ENCODE assay signal across 1 cellular context in the genomic region with DNA sequence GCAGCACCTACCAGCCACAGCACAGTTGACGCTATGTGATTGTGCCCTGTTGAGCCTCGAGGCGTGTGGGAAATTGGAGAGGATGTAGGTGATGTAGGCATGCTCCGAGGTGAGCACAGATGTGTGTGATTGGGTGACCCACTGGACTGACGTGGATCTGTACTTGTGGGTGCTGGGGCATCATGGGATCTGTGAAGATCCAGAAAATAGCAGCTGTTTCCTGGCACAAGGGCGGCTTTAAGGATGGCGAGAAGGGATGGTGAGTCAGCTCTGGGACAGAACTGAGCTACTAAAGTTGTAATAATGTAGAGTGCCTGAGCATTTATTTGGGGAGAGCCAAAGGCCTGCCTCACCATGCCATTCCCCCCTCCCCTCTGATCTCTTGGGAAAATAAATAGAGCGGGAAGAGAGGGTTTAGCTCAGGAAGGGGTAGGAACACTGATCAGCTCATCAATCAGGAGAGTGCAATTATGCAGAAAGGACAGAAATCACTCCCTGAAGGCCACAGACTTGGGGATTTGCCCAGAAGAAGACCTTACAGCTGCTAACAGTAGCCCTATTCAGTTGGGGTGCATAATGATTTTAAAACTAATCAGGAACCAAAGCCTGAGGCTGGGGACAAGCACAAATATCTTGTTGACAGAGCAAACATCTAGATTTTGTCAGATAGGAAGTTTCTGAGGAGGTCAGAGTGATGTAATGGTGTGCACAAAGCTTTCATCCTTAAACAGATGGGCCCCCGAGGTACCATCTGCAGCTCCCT.
A peak's percentile ranks its signal among the peaks of the same experiment; 100 is the strongest.
TF ChIP-seq lines count a peak whose summit lies in the region.

No MANE protein-coding gene starts in this region.

TF ChIP-seq in HepG2, 621 proteins besides CTCF, POLR2A, EP300 and RAD21 (continued from another document and continues in another):
- TF ChIP-seq, protein P1, sequence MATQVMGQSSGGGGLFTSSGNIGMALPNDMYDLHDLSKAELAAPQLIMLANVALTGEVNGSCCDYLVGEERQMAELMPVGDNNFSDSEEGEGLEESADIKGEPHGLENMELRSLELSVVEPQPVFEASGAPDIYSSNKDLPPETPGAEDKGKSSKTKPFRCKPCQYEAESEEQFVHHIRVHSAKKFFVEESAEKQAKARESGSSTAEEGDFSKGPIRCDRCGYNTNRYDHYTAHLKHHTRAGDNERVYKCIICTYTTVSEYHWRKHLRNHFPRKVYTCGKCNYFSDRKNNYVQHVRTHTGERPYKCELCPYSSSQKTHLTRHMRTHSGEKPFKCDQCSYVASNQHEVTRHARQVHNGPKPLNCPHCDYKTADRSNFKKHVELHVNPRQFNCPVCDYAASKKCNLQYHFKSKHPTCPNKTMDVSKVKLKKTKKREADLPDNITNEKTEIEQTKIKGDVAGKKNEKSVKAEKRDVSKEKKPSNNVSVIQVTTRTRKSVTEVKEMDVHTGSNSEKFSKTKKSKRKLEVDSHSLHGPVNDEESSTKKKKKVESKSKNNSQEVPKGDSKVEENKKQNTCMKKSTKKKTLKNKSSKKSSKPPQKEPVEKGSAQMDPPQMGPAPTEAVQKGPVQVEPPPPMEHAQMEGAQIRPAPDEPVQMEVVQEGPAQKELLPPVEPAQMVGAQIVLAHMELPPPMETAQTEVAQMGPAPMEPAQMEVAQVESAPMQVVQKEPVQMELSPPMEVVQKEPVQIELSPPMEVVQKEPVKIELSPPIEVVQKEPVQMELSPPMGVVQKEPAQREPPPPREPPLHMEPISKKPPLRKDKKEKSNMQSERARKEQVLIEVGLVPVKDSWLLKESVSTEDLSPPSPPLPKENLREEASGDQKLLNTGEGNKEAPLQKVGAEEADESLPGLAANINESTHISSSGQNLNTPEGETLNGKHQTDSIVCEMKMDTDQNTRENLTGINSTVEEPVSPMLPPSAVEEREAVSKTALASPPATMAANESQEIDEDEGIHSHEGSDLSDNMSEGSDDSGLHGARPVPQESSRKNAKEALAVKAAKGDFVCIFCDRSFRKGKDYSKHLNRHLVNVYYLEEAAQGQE (IDR thresholded peaks at IDR 0.05; ENCODE audit: borderline replicate concordance in 1 of 2, low read depth in 1 of 2, low read length in 2 of 2): no peak
- TF ChIP-seq TARDBP (CRISPR knock-in tag; IDR thresholded peaks at IDR 0.05) (peak; percentile 28; the same call in 1 of the 2 replicates), SIX1 (CRISPR knock-in tag; IDR thresholded peaks at IDR 0.05; ENCODE audit: borderline replicate concordance) (0 out of 2 replicates have a peak, but pooled peaks have one; percentile 48), ZNF644 (CRISPR knock-in tag; IDR thresholded peaks at IDR 0.05; ENCODE audit: low read depth) (no peak), HOXA9 (CRISPR knock-in tag; IDR thresholded peaks at IDR 0.05; ENCODE audit: borderline replicate concordance) (no peak), ARID2 (CRISPR knock-in tag; IDR thresholded peaks at IDR 0.05; ENCODE audit: borderline replicate concordance) (no peak), ZSCAN22 (CRISPR knock-in tag; IDR thresholded peaks at IDR 0.05) (no peak), ZNF775 (CRISPR knock-in tag; IDR thresholded peaks at IDR 0.05; ENCODE audit: borderline replicate concordance) (0 out of 2 replicates have a peak, but pooled peaks have one; percentile 17), HMG20A (CRISPR knock-in tag; IDR thresholded peaks at IDR 0.05; ENCODE audit: borderline replicate concordance) (peak; percentile 64), ZNF556 (CRISPR knock-in tag; IDR thresholded peaks at IDR 0.05; ENCODE audit: borderline replicate concordance) (0 out of 2 replicates have a peak, but pooled peaks have one; percentile 13), RBFOX2 (IDR thresholded peaks at IDR 0.05; ENCODE audit: low read depth, low read length) (no peak), KAT2B (IDR thresholded peaks at IDR 0.05; ENCODE audit: borderline replicate concordance, low read depth, low read length) (no peak), FOXC1 (CRISPR knock-in tag; IDR thresholded peaks at IDR 0.05; ENCODE audit: borderline replicate concordance) (0 out of 2 replicates have a peak, but pooled peaks have one; percentile 66), ZNF746 (CRISPR knock-in tag; IDR thresholded peaks at IDR 0.05) (no peak), ZNF326 (CRISPR knock-in tag; IDR thresholded peaks at IDR 0.05; ENCODE audit: borderline replicate concordance) (no peak), NR2F6 (IDR thresholded peaks at IDR 0.05) (peak; percentile 53), NR2F6 (CRISPR knock-in tag; IDR thresholded peaks at IDR 0.05) (peak; percentile 45; the same call in 1 of the 2 replicates), MYC (CRISPR knock-in tag; IDR thresholded peaks at IDR 0.05; ENCODE audit: borderline replicate concordance) (no peak), GABPB1 (CRISPR knock-in tag; IDR thresholded peaks at IDR 0.05) (no peak)
- TF ChIP-seq, protein P2, sequence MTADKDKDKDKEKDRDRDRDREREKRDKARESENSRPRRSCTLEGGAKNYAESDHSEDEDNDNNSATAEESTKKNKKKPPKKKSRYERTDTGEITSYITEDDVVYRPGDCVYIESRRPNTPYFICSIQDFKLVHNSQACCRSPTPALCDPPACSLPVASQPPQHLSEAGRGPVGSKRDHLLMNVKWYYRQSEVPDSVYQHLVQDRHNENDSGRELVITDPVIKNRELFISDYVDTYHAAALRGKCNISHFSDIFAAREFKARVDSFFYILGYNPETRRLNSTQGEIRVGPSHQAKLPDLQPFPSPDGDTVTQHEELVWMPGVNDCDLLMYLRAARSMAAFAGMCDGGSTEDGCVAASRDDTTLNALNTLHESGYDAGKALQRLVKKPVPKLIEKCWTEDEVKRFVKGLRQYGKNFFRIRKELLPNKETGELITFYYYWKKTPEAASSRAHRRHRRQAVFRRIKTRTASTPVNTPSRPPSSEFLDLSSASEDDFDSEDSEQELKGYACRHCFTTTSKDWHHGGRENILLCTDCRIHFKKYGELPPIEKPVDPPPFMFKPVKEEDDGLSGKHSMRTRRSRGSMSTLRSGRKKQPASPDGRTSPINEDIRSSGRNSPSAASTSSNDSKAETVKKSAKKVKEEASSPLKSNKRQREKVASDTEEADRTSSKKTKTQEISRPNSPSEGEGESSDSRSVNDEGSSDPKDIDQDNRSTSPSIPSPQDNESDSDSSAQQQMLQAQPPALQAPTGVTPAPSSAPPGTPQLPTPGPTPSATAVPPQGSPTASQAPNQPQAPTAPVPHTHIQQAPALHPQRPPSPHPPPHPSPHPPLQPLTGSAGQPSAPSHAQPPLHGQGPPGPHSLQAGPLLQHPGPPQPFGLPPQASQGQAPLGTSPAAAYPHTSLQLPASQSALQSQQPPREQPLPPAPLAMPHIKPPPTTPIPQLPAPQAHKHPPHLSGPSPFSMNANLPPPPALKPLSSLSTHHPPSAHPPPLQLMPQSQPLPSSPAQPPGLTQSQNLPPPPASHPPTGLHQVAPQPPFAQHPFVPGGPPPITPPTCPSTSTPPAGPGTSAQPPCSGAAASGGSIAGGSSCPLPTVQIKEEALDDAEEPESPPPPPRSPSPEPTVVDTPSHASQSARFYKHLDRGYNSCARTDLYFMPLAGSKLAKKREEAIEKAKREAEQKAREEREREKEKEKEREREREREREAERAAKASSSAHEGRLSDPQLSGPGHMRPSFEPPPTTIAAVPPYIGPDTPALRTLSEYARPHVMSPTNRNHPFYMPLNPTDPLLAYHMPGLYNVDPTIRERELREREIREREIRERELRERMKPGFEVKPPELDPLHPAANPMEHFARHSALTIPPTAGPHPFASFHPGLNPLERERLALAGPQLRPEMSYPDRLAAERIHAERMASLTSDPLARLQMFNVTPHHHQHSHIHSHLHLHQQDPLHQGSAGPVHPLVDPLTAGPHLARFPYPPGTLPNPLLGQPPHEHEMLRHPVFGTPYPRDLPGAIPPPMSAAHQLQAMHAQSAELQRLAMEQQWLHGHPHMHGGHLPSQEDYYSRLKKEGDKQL (CRISPR knock-in tag; IDR thresholded peaks at IDR 0.05; ENCODE audit: low read depth): peak; percentile 66; the same call in 1 of the 2 replicates
- TF ChIP-seq, protein P3, sequence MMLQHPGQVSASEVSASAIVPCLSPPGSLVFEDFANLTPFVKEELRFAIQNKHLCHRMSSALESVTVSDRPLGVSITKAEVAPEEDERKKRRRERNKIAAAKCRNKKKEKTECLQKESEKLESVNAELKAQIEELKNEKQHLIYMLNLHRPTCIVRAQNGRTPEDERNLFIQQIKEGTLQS (CRISPR knock-in tag; IDR thresholded peaks at IDR 0.05): peak; percentile 42; the same call in 1 of the 2 replicates
- TF ChIP-seq, protein P4, sequence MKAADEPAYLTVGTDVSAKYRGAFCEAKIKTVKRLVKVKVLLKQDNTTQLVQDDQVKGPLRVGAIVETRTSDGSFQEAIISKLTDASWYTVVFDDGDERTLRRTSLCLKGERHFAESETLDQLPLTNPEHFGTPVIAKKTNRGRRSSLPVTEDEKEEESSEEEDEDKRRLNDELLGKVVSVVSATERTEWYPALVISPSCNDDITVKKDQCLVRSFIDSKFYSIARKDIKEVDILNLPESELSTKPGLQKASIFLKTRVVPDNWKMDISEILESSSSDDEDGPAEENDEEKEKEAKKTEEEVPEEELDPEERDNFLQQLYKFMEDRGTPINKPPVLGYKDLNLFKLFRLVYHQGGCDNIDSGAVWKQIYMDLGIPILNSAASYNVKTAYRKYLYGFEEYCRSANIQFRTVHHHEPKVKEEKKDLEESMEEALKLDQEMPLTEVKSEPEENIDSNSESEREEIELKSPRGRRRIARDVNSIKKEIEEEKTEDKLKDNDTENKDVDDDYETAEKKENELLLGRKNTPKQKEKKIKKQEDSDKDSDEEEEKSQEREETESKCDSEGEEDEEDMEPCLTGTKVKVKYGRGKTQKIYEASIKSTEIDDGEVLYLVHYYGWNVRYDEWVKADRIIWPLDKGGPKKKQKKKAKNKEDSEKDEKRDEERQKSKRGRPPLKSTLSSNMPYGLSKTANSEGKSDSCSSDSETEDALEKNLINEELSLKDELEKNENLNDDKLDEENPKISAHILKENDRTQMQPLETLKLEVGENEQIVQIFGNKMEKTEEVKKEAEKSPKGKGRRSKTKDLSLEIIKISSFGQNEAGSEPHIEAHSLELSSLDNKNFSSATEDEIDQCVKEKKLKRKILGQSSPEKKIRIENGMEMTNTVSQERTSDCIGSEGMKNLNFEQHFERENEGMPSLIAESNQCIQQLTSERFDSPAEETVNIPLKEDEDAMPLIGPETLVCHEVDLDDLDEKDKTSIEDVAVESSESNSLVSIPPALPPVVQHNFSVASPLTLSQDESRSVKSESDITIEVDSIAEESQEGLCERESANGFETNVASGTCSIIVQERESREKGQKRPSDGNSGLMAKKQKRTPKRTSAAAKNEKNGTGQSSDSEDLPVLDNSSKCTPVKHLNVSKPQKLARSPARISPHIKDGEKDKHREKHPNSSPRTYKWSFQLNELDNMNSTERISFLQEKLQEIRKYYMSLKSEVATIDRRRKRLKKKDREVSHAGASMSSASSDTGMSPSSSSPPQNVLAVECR (CRISPR knock-in tag; IDR thresholded peaks at IDR 0.05; ENCODE audit: borderline replicate concordance): peak; percentile 37; the same call in 1 of the 2 replicates
- TF ChIP-seq, protein P5, sequence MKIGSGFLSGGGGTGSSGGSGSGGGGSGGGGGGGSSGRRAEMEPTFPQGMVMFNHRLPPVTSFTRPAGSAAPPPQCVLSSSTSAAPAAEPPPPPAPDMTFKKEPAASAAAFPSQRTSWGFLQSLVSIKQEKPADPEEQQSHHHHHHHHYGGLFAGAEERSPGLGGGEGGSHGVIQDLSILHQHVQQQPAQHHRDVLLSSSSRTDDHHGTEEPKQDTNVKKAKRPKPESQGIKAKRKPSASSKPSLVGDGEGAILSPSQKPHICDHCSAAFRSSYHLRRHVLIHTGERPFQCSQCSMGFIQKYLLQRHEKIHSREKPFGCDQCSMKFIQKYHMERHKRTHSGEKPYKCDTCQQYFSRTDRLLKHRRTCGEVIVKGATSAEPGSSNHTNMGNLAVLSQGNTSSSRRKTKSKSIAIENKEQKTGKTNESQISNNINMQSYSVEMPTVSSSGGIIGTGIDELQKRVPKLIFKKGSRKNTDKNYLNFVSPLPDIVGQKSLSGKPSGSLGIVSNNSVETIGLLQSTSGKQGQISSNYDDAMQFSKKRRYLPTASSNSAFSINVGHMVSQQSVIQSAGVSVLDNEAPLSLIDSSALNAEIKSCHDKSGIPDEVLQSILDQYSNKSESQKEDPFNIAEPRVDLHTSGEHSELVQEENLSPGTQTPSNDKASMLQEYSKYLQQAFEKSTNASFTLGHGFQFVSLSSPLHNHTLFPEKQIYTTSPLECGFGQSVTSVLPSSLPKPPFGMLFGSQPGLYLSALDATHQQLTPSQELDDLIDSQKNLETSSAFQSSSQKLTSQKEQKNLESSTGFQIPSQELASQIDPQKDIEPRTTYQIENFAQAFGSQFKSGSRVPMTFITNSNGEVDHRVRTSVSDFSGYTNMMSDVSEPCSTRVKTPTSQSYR (CRISPR knock-in tag; IDR thresholded peaks at IDR 0.05; ENCODE audit: borderline replicate concordance): no peak
- TF ChIP-seq, protein P6, sequence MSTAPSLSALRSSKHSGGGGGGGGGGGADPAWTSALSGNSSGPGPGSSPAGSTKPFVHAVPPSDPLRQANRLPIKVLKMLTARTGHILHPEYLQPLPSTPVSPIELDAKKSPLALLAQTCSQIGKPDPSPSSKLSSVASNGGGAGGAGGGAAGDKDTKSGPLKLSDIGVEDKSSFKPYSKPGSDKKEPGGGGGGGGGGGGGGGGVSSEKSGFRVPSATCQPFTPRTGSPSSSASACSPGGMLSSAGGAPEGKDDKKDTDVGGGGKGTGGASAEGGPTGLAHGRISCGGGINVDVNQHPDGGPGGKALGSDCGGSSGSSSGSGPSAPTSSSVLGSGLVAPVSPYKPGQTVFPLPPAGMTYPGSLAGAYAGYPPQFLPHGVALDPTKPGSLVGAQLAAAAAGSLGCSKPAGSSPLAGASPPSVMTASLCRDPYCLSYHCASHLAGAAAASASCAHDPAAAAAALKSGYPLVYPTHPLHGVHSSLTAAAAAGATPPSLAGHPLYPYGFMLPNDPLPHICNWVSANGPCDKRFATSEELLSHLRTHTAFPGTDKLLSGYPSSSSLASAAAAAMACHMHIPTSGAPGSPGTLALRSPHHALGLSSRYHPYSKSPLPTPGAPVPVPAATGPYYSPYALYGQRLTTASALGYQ (CRISPR knock-in tag; IDR thresholded peaks at IDR 0.05): peak; percentile 73
- TF ChIP-seq, protein P7, sequence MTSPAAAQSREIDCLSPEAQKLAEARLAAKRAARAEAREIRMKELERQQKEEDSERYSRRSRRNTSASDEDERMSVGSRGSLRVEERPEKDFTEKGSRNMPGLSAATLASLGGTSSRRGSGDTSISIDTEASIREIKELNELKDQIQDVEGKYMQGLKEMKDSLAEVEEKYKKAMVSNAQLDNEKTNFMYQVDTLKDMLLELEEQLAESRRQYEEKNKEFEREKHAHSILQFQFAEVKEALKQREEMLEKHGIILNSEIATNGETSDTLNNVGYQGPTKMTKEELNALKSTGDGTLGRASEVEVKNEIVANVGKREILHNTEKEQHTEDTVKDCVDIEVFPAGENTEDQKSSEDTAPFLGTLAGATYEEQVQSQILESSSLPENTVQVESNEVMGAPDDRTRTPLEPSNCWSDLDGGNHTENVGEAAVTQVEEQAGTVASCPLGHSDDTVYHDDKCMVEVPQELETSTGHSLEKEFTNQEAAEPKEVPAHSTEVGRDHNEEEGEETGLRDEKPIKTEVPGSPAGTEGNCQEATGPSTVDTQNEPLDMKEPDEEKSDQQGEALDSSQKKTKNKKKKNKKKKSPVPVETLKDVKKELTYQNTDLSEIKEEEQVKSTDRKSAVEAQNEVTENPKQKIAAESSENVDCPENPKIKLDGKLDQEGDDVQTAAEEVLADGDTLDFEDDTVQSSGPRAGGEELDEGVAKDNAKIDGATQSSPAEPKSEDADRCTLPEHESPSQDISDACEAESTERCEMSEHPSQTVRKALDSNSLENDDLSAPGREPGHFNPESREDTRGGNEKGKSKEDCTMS (CRISPR knock-in tag; conservative IDR thresholded peaks at IDR 0.05): no peak
